In genomic region chr10:58026036-58026435, GRCh38 we compare ENCODE assay signal across 24 cellular contexts.
"Had no signal": no experiment of that assay in that cellular context is flagged by ENCODE, and none has a peak within 500 bp of the region (broad histone marks: within the 10 kb centered on the region; RNA-seq: fewer than 3 reads in every experiment).

No MANE protein-coding gene starts in this region.

- DNase-seq: activated CD4-positive, alpha-beta T cell treated with anti-CD3 and anti-CD28 coated beads, Interleukin-2, amount 10 ng/mL, durations not matched to agents 24 days and 14 days; activated CD4-positive, alpha-beta T cell treated with anti-CD3 and anti-CD28 coated beads, Interleukin-2, amount 50 U/mL, for 48 hours; activated CD8-positive, alpha-beta T cell treated with anti-CD3 and anti-CD28 coated beads, Interleukin-2, amount 10 ng/mL, durations not matched to agents 7 days and 5 days; activated gamma-delta T cell; activated naive CD4-positive, alpha-beta T cell treated with Interleukin-2 at 50 U/mL for 16 hours; activated naive CD8-positive, alpha-beta T cell treated with anti-CD3 and anti-CD28 coated beads, Interleukin-2, amount 10 ng/mL, durations not matched to agents 7 days and 5 days; activated T-cell treated with anti-CD3 and anti-CD28 coated beads, Interleukin-2, amount 50 U/mL, for 24 hours; amygdala; NCI-H1092 treated with DMSO at 0.1 percent for 48 hours; NCI-H146; NCI-H187; NCI-H2029 treated with DMSO at 0.1 percent for 48 hours; NCI-H524 treated with DMSO at 0.1 percent for 48 hours; NCI-H82; NK-92 treated with Interleukin-12 subunit alpha and Interleukin-12 subunit beta, amount 100 ng/mL, for 24 hours; PC-3; Peyer's patch; RPMI8226; SHP77 treated with DMSO at 0.1 percent for 48 hours; SK-N-SH had no signal

- H3K4me1 ChIP-seq: ascending aorta, Peyer's patch had no signal

- H3K27me3 ChIP-seq: ascending aorta, cardiac muscle cell, Peyer's patch, SJSA1 had no signal

- H3K4me3 ChIP-seq: ascending aorta, cardiac muscle cell, K562, Peyer's patch, SJSA1 had no signal

- H3K9ac ChIP-seq: SK-N-SH had no signal

- H3K9me3 ChIP-seq: ascending aorta, Peyer's patch, SJSA1, SK-N-SH had no signal

- H3K4me2 ChIP-seq: SK-N-SH had no signal

- H3K36me3 ChIP-seq: ascending aorta, cardiac muscle cell, Peyer's patch, SJSA1 had no signal

- H3K27ac ChIP-seq: ascending aorta, cardiac muscle cell, Peyer's patch, SJSA1 had no signal
